8 cellular contexts compared by ENCODE assay signal in genomic region chr19:21604941-21605548, GRCh38.
DNase-seq lines count a peak whose midpoint lies in the region; TF ChIP-seq lines count a peak whose summit lies in the region.

No MANE protein-coding gene starts in this region.

- no peak overlapping the region for H3K27ac ChIP-seq in SJCRH30
- peak overlapping the region; percentile 54 for H3K27ac ChIP-seq in trophoblast cell (ENCODE audit: low read depth, low read length)

- peaks cover 2% of the 10 kb centered on the region for H3K79me2 ChIP-seq in trophoblast cell (ENCODE audit: control insufficient read depth, insufficient read depth, low read length, poor library complexity)

- no peak overlapping the region for H3K18ac ChIP-seq in trophoblast cell (ENCODE audit: low read length)

- no peak overlapping the region for H2AFZ ChIP-seq in trophoblast cell (ENCODE audit: insufficient read depth, low read length, poor library complexity)

- H3K9me3 ChIP-seq in SJCRH30 (replicated peaks) = no peaks in the 10 kb centered on the region
- H3K9me3 ChIP-seq in trophoblast cell (ENCODE audit: insufficient read depth, low read depth, low read length) = no peaks in the 10 kb centered on the region

- H3K23ac ChIP-seq in trophoblast cell (ENCODE audit: low read length) = no peak overlapping the region

- H3K4me1 ChIP-seq in SJCRH30 (no peaks in the 10 kb centered on the region), trophoblast cell (ENCODE audit: control insufficient read depth in 1 of 2, insufficient read depth in 2 of 2, low read length in 2 of 2) (peaks cover 12 to 19% of the 10 kb centered on the region in 2 experiments)

- DNase-seq in DMS79 treated with DMSO at 0.1 percent for 48 hours (lab: John Stamatoyannopoulos, UW) = peak; percentile 87
- no peak for DNase-seq in SJCRH30
- no peak for DNase-seq in fibroblast of mammary gland (ENCODE audit: low read depth)
- DNase-seq in trophoblast cell = no peak
- no peak for DNase-seq in iPS-NIHi11 (ENCODE audit: low spot score)
- DNase-seq in NK-92 (lab: John Stamatoyannopoulos, UW; ENCODE audit: unreplicated experiment) = no peak
- no peak for DNase-seq in activated gamma-delta T cell treated with Interleukin-2 at 50 U/mL for 16 hours
- DNase-seq in stimulated activated CD4-positive, alpha-beta T cell treated with anti-CD3 and anti-CD28 coated beads, Interleukin-4, amount 100 ng/mL, for 1 hour = no peak

- no CpG with 5 or more reads among the region's 12 CpGs for WGBS in trophoblast cell (ENCODE audit: extremely low coverage, insufficient coverage, insufficient read length)

- TF ChIP-seq CTCF in fibroblast of mammary gland (conservative IDR thresholded peaks at IDR 0.05; ENCODE audit: control insufficient read depth, insufficient read depth, low read depth, low read length) = no peak

- H3K36me3 ChIP-seq in SJCRH30 (no peaks in the 10 kb centered on the region), trophoblast cell (ENCODE audit: control insufficient read depth in 1 of 2, insufficient read depth in 2 of 2, low read length in 2 of 2) (no peaks in the 10 kb centered on the region)

- H4K91ac ChIP-seq in trophoblast cell (ENCODE audit: low read depth, low read length) = no peak overlapping the region

- no peak overlapping the region for H3K14ac ChIP-seq in trophoblast cell (ENCODE audit: low read length)

- H3K9ac ChIP-seq in trophoblast cell (ENCODE audit: low read length) = no peak overlapping the region

- no peak overlapping the region for H4K12ac ChIP-seq in trophoblast cell (ENCODE audit: low read depth, low read length)

- H3K27me3 ChIP-seq in SJCRH30 (no peaks in the 10 kb centered on the region), trophoblast cell (ENCODE audit: insufficient read depth, low read length) (no peaks in the 10 kb centered on the region)

- H3K4me3 ChIP-seq in SJCRH30 (peak overlapping the region; percentile 54), fibroblast of mammary gland (ENCODE audit: control insufficient read depth, low read depth, low read length) (peak overlapping the region; percentile 16), trophoblast cell (ENCODE audit: low read depth, low read length) (no peak overlapping the region)

- peak overlapping the region; percentile 5 for H2BK5ac ChIP-seq in trophoblast cell (ENCODE audit: low read depth, low read length, poor library complexity)

- peak overlapping the region; percentile 47 for H3K4me2 ChIP-seq in trophoblast cell (ENCODE audit: low read length)

- H2BK12ac ChIP-seq in trophoblast cell (ENCODE audit: low read length) = peak overlapping the region; percentile 52

- H4K8ac ChIP-seq in trophoblast cell (ENCODE audit: low read depth, low read length) = no peak overlapping the region

- peaks cover 4% of the 10 kb centered on the region for H3K79me1 ChIP-seq in trophoblast cell (ENCODE audit: low read length)

- H3K4ac ChIP-seq in trophoblast cell (ENCODE audit: low read depth, low read length) = no peak overlapping the region

- no peak overlapping the region for H2BK120ac ChIP-seq in trophoblast cell (ENCODE audit: insufficient read depth, low read length, poor library complexity)

- no peak overlapping the region for H2AK5ac ChIP-seq in trophoblast cell (ENCODE audit: low read length)
